14 cellular contexts compared by ENCODE assay signal in genomic region chr9:91038483-91039124, GRCh38.
DNase-seq lines count a peak whose midpoint lies in the region; ATAC-seq and TF ChIP-seq lines count a peak whose summit lies in the region.
"Had no signal": no experiment of that assay in that cellular context is flagged by ENCODE, and none has a peak within 500 bp of the region (broad histone marks: within the 10 kb centered on the region; RNA-seq: fewer than 3 reads in every experiment).

No MANE protein-coding gene starts in this region.

- peaks cover 72% of the 10 kb centered on the region for H3K4me1 Mint-ChIP-seq in activated T-cell treated with anti-CD3 and anti-CD28 coated beads, Interleukin-2, amount 50 U/mL, for 24 hours (ENCODE audit: low read depth)

- WGBS in lung, 2 donors, result 91 to 92% methylated on average over 10 of the region's 10 CpGs

- TF ChIP-seq CTCF in lung (IDR thresholded peaks at IDR 0.05; ENCODE audit: control extremely low read depth, extremely low read depth) (no peak), uterus (IDR thresholded peaks at IDR 0.05) (no peak)

- peak overlapping the region; percentile 76 for H3K9ac ChIP-seq in adipocyte (ENCODE audit: low read length)

- no peaks in the 10 kb centered on the region for H3K9me3 Mint-ChIP-seq in activated T-cell treated with anti-CD3 and anti-CD28 coated beads, Interleukin-2, amount 50 U/mL, for 24 hours
- H3K9me3 Mint-ChIP-seq: activated naive CD4-positive, alpha-beta T cell treated with anti-CD3 and anti-CD28 coated beads for 36 hours had no signal

- no peak for ATAC-seq in lung (ENCODE audit: insufficient read depth, low FRiP score)
- no peak for ATAC-seq in HG02840 (IDR thresholded peaks at IDR 0.05; ENCODE audit: low FRiP score, unreplicated experiment)

- no peak overlapping the region for H3K4me3 Mint-ChIP-seq in activated T-cell treated with anti-CD3 and anti-CD28 coated beads, Interleukin-2, amount 50 U/mL, for 24 hours
- H3K4me3 Mint-ChIP-seq: activated naive CD4-positive, alpha-beta T cell treated with anti-CD3 and anti-CD28 coated beads for 36 hours had no signal

- H3K4me1 ChIP-seq in adipocyte (ENCODE audit: control insufficient read depth, insufficient read depth, low read length), result peaks cover 29% of the 10 kb centered on the region
- H3K4me1 ChIP-seq in lung (ENCODE audit: control insufficient read depth in 2 of 2, insufficient read depth in 2 of 2, low read length in 2 of 2), result peaks cover 0 to 14% of the 10 kb centered on the region in 2 donors
- H3K4me1 ChIP-seq in uterus, result peaks cover 18 to 24% of the 10 kb centered on the region in 2 donors

- H3K36me3 Mint-ChIP-seq in activated T-cell treated with anti-CD3 and anti-CD28 coated beads, Interleukin-2, amount 50 U/mL, for 24 hours (ENCODE audit: low read depth), result no peaks in the 10 kb centered on the region

- H3K9me3 ChIP-seq in adipocyte (ENCODE audit: control insufficient read depth, low read length) (no peaks in the 10 kb centered on the region), lung (ENCODE audit: control insufficient read depth in 2 of 2, insufficient read depth in 1 of 2, low read length in 1 of 2) (no peaks in the 10 kb centered on the region), uterus (no peaks in the 10 kb centered on the region)
- H3K9me3 ChIP-seq: esophagus squamous epithelium, neutrophil had no signal

- H3K27ac ChIP-seq in lung (ENCODE audit: low read depth in 1 of 2, low read length in 1 of 2), result peak overlapping the region in 1 of 2 donors; percentile 72
- H3K27ac ChIP-seq in uterus, result peak overlapping the region; percentile 81 to 86
- H3K27ac ChIP-seq: neutrophil had no signal

- no peak for DNase-seq in activated T-cell treated with anti-CD3 and anti-CD28 coated beads, Interleukin-2, amount 50 U/mL, for 24 hours
- DNase-seq in activated T-cell treated with anti-CD3 and anti-CD28 coated beads, Interleukin-2, amount 50 U/mL, for 48 hours, result no peak
- DNase-seq in adipocyte (ENCODE audit: low read depth), result no peak
- DNase-seq in lung (ENCODE audit: low spot score), result peak; percentile 21
- peak in 1 of 2 donors; percentile 17 for DNase-seq in uterus
- no peak for DNase-seq in cardiac septum (ENCODE audit: low spot score)
- DNase-seq in stimulated activated CD4-positive, alpha-beta T cell treated with anti-CD3 and anti-CD28 coated beads, Interleukin-4, amount 100 ng/mL, for 4 hours, result no peak
- DNase-seq: esophagus squamous epithelium, NCI-H1092, SW 1271 had no signal

- TF ChIP-seq POLR2A in uterus (IDR thresholded peaks at IDR 0.05), result no peak

- intact Hi-C loops in uterus (cut with DNase I; ENCODE audit: low total_unique reads), result loop anchor here (2.0 kb wide), 1 partner anchor 384 kb away; the partner anchor contains the start of gene NFIL3
- intact Hi-C loops in cardiac septum (cut with DNase I), result loop anchor here (5.0 to 10.0 kb wide), 3 partner anchors 154 to 646 kb away; partner anchors contain the start of gene NFIL3

- H3K27me3 ChIP-seq in adipocyte (replicated peaks; ENCODE audit: control insufficient read depth, insufficient read depth, low read length) (no peaks in the 10 kb centered on the region), lung (ENCODE audit: control insufficient read depth, insufficient read depth) (no peaks in the 10 kb centered on the region), uterus (no peaks in the 10 kb centered on the region)
- H3K27me3 ChIP-seq: esophagus squamous epithelium had no signal

- peaks cover 23% of the 10 kb centered on the region for H3K27me3 Mint-ChIP-seq in activated T-cell treated with anti-CD3 and anti-CD28 coated beads, Interleukin-2, amount 50 U/mL, for 24 hours

- H3K36me3 ChIP-seq in adipocyte (ENCODE audit: control insufficient read depth, insufficient read depth, low read length, severe bottlenecking), result no peaks in the 10 kb centered on the region
- H3K36me3 ChIP-seq in lung (ENCODE audit: control insufficient read depth in 2 of 2, insufficient read depth in 2 of 2, low read length in 2 of 2), result no peaks in the 10 kb centered on the region
- no peaks in the 10 kb centered on the region for H3K36me3 ChIP-seq in uterus
- H3K36me3 ChIP-seq: esophagus squamous epithelium, neutrophil had no signal

- H3K4me3 ChIP-seq in adipocyte (ENCODE audit: low read length), result peak overlapping the region; percentile 30
- H3K4me3 ChIP-seq in lung, result no peak overlapping the region
- no peak overlapping the region for H3K4me3 ChIP-seq in uterus
- H3K4me3 ChIP-seq: esophagus squamous epithelium, skin epidermis had no signal

- H3K27ac Mint-ChIP-seq in activated T-cell treated with anti-CD3 and anti-CD28 coated beads, Interleukin-2, amount 50 U/mL, for 24 hours, result peak overlapping the region; percentile 88
- H3K27ac Mint-ChIP-seq: activated naive CD4-positive, alpha-beta T cell treated with anti-CD3 and anti-CD28 coated beads for 36 hours had no signal
